In the genomic region with DNA sequence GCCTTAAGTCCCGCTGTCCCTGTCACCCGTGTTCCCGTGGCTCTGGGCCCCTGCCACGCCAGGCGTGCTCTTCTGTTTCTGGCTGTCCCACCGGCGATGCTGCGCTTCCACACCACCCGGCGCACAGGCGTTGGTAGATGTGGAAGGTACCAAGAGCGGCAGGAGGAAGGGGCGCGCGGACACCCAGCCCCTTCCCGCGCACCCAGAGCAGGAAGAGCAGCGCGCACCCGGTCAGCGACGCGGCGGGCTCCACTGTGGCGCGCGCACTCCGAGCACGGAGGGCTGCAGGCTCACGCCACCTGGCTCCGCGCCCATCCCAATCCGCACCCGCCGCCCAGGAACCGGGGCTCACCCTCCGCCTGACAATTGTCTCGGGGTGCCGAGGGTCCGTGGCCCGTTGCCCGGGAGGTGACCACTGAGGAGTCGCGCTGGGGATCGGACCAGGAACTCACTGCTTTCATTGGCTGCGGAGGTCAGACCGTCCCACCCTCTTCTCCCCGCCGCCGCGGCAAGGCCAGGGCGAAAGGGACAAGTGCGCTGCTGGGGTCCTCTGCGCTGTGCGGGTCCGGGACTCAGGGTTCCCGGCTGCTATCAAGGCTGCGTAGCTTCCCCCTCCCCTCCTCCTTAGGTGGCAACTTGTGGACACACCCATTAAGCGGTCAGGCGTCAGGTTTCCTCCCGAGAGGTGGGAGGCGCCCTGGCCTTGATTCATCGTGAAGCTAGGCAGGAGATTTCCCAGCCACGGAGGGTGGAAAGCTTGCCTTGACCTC, we compare ENCODE assay signal across 8 cellular contexts.
DNase-seq lines count a peak whose midpoint lies in the region; ATAC-seq and TF ChIP-seq lines count a peak whose summit lies in the region.

No MANE protein-coding gene starts in this region.

- ATAC-seq in GM21576 (IDR thresholded peaks at IDR 0.05; ENCODE audit: unreplicated experiment) = peak; percentile 75
- ATAC-seq in stimulated activated memory B cell treated with anti-CD40 and anti-IgM and Interleukin-4, amounts not matched to agents 10 μg/mL and 1 μg/mL and 100 μg/mL, for 72 hours = peak; percentile 88

- peak overlapping the region; percentile 87 for H3K4me3 Mint-ChIP-seq in chondrocyte (ENCODE audit: unreplicated experiment)
- H3K4me3 Mint-ChIP-seq in stimulated activated memory B cell treated with anti-CD40 and anti-IgM and Interleukin-4, amounts not matched to agents 10 μg/mL and 1 μg/mL and 100 μg/mL, for 72 hours = peak overlapping the region; percentile 85

- peak overlapping the region; percentile 12 for H3K27ac Mint-ChIP-seq in chondrocyte (ENCODE audit: unreplicated experiment)
- peak overlapping the region; percentile 62 for H3K27ac Mint-ChIP-seq in stimulated activated memory B cell treated with anti-CD40 and anti-IgM and Interleukin-4, amounts not matched to agents 10 μg/mL and 1 μg/mL and 100 μg/mL, for 72 hours

- H3K36me3 Mint-ChIP-seq in chondrocyte (ENCODE audit: low read depth) = no peaks in the 10 kb centered on the region
- no peaks in the 10 kb centered on the region for H3K36me3 Mint-ChIP-seq in stimulated activated memory B cell treated with anti-CD40 and anti-IgM and Interleukin-4, amounts not matched to agents 10 μg/mL and 1 μg/mL and 100 μg/mL, for 72 hours

- no peaks in the 10 kb centered on the region for H3K9me3 Mint-ChIP-seq in chondrocyte (ENCODE audit: low read depth)
- no peaks in the 10 kb centered on the region for H3K9me3 Mint-ChIP-seq in stimulated activated memory B cell treated with anti-CD40 and anti-IgM and Interleukin-4, amounts not matched to agents 10 μg/mL and 1 μg/mL and 100 μg/mL, for 72 hours

- peak; percentile 41 for DNase-seq in DMS153 treated with DMSO at 0.1 percent for 48 hours (lab: John Stamatoyannopoulos, UW; ENCODE audit: unreplicated experiment)
- peak; percentile 62 for DNase-seq in NCI-H128 (lab: John Stamatoyannopoulos, UW; ENCODE audit: unreplicated experiment)
- peak; percentile 6 for DNase-seq in T-helper 22 cell (ENCODE audit: low read depth)
- no peak for DNase-seq in chondrocyte (ENCODE audit: low spot score)
- peak; percentile 96 for DNase-seq in left kidney (ENCODE audit: low read depth, low spot score)
- DNase-seq in stimulated activated CD4-positive, alpha-beta T cell treated with anti-CD3 and anti-CD28 coated beads, Interleukin-12 subunit alpha, Interleukin-12 subunit beta, amount 100 ng/mL, for 4 hours = no peak

- TF ChIP-seq CTCF in chondrocyte (IDR thresholded peaks at IDR 0.05) = no peak

- H3K4me1 Mint-ChIP-seq in chondrocyte (ENCODE audit: low read depth) = peaks cover 10% of the 10 kb centered on the region
- H3K4me1 Mint-ChIP-seq in stimulated activated memory B cell treated with anti-CD40 and anti-IgM and Interleukin-4, amounts not matched to agents 10 μg/mL and 1 μg/mL and 100 μg/mL, for 72 hours = peaks cover 16% of the 10 kb centered on the region

- H3K27me3 Mint-ChIP-seq in chondrocyte (ENCODE audit: low read depth) = no peaks in the 10 kb centered on the region
- H3K27me3 Mint-ChIP-seq in stimulated activated memory B cell treated with anti-CD40 and anti-IgM and Interleukin-4, amounts not matched to agents 10 μg/mL and 1 μg/mL and 100 μg/mL, for 72 hours = peaks cover 16% of the 10 kb centered on the region

Comparison
In these comparisons a context has a peak if more than half of its experiments do, and no peak if none do; other contexts are left out.
1. DNase-seq: peak in DMS153 treated with DMSO at 0.1 percent for 48 hours (single experiment), NCI-H128 (single experiment), T-helper 22 cell (single experiment) and left kidney (single experiment); none in chondrocyte (single experiment) and stimulated activated CD4-positive, alpha-beta T cell treated with anti-CD3 and anti-CD28 coated beads, Interleukin-12 subunit alpha, Interleukin-12 subunit beta, amount 100 ng/mL, for 4 hours (single experiment).